In genomic region chr13:37690361-37690760, GRCh38 we compare ENCODE assay signal across 18 cellular contexts.
A peak's percentile ranks its signal among the peaks of the same experiment; 100 is the strongest.
DNase-seq lines count a peak whose midpoint lies in the region; TF ChIP-seq lines count a peak whose summit lies in the region.
"Had no signal": no experiment of that assay in that cellular context is flagged by ENCODE, and none has a peak within 500 bp of the region (broad histone marks: within the 10 kb centered on the region; RNA-seq: fewer than 3 reads in every experiment).

No MANE protein-coding gene starts in this region.

- no peaks in the 10 kb centered on the region for H3K9me3 Mint-ChIP-seq in glutamatergic neuron (ENCODE audit: unreplicated experiment)
- H3K9me3 Mint-ChIP-seq: CD4-positive, alpha-beta T cell; HFFc6 had no signal

- TF ChIP-seq CTCF in glutamatergic neuron (IDR thresholded peaks at IDR 0.05; ENCODE audit: partially characterized antibody, unreplicated experiment): no peak

- no peak overlapping the region for H3K27ac Mint-ChIP-seq in glutamatergic neuron (ENCODE audit: unreplicated experiment)
- H3K27ac Mint-ChIP-seq: CD14-positive monocyte; CD4-positive, alpha-beta T cell; CD8-positive, alpha-beta memory T cell; HFFc6 had no signal

- H3K36me3 Mint-ChIP-seq in glutamatergic neuron (ENCODE audit: unreplicated experiment): peaks cover 3% of the 10 kb centered on the region
- H3K36me3 Mint-ChIP-seq: CD14-positive monocyte; CD8-positive, alpha-beta memory T cell had no signal

- no peaks in the 10 kb centered on the region for H3K27me3 Mint-ChIP-seq in glutamatergic neuron (ENCODE audit: unreplicated experiment)
- H3K27me3 Mint-ChIP-seq: CD4-positive, alpha-beta T cell; CD8-positive, alpha-beta memory T cell had no signal

- H3K4me3 Mint-ChIP-seq in glutamatergic neuron (ENCODE audit: unreplicated experiment): no peak overlapping the region
- H3K4me3 Mint-ChIP-seq: CD14-positive monocyte; CD4-positive, alpha-beta T cell; CD8-positive, alpha-beta memory T cell; HFFc6 had no signal

- no peaks in the 10 kb centered on the region for H3K4me1 Mint-ChIP-seq in glutamatergic neuron (ENCODE audit: low read depth, unreplicated experiment)
- H3K4me1 Mint-ChIP-seq: CD14-positive monocyte; CD8-positive, alpha-beta memory T cell had no signal

- DNase-seq in EH (ENCODE audit: low read depth) (peak; percentile 28), RPMI7951 (ENCODE audit: low read depth) (peak; percentile 18), iris pigment epithelial cell (ENCODE audit: low read depth) (peak; percentile 57), hypothalamus (lab: John Stamatoyannopoulos, UW) (no peak), T-helper 9 cell (no peak), glutamatergic neuron (no peak)
- DNase-seq: 8988T; ACHN; AML-193; BE2C; CD4-positive, alpha-beta T cell; CD8-positive, alpha-beta memory T cell; DMS 273 treated with DMSO at 0.1 percent for 48 hours; DMS79; GF-D8; GOT3; HFFc6 had no signal

Comparison
In these comparisons a context has a peak if more than half of its experiments do, and no peak if none do; other contexts are left out.
1. DNase-seq: peak in EH (single experiment), RPMI7951 (single experiment) and iris pigment epithelial cell (single experiment); none in hypothalamus (0 of 51), T-helper 9 cell (single experiment) and glutamatergic neuron (single experiment).